13 cellular contexts compared by ENCODE assay signal in genomic region chr12:108823804-108824203, GRCh38. TPM values are rescaled to one million over a fixed set of nuclear protein-coding genes. Genes with fewer than 3 reads are reported as not detected.
DNase-seq lines count a peak whose midpoint lies in the region; ATAC-seq and TF ChIP-seq lines count a peak whose summit lies in the region.
"Had no signal": no experiment of that assay in that cellular context is flagged by ENCODE, and none has a peak within 500 bp of the region (broad histone marks: within the 10 kb centered on the region; RNA-seq: fewer than 3 reads in every experiment).

No MANE protein-coding gene starts in this region.

- H2AFZ ChIP-seq in ACC112 (ENCODE audit: low read length, unreplicated experiment): no peak overlapping the region

- H3K9me3 Mint-ChIP-seq in osteocyte (ENCODE audit: unreplicated experiment): no peaks in the 10 kb centered on the region
- H3K9me3 Mint-ChIP-seq: activated naive CD4-positive, alpha-beta T cell treated with anti-CD3 and anti-CD28 coated beads for 36 hours; CD4-positive, CD25-positive, alpha-beta regulatory T cell had no signal

- H3K4me3 Mint-ChIP-seq in osteocyte (ENCODE audit: unreplicated experiment): peak overlapping the region; percentile 32
- H3K4me3 Mint-ChIP-seq: activated naive CD4-positive, alpha-beta T cell treated with anti-CD3 and anti-CD28 coated beads for 36 hours had no signal

- no peak for TF ChIP-seq POLR2A in erythroblast (IDR thresholded peaks at IDR 0.05; ENCODE audit: low read length)

- DNase-seq in NCI-H69 (lab: John Stamatoyannopoulos, UW) (peak; percentile 86), erythroblast (lab: John Stamatoyannopoulos, UW) (peak; percentile 18 to 23), osteocyte (ENCODE audit: extremely low spot score, unreplicated experiment) (no peak), cerebellar cortex (ENCODE audit: low spot score) (no peak), posterior cingulate gyrus (no peak)
- DNase-seq: activated CD4-positive, CD25-positive, alpha-beta regulatory T cell; activated naive CD4-positive, alpha-beta T cell treated with anti-CD3 and anti-CD28 coated beads for 36 hours; CD4-positive, CD25-positive, alpha-beta regulatory T cell; NCI-H187 had no signal

- H3K27ac ChIP-seq in ACC112 (ENCODE audit: low read depth, low read length): peak overlapping the region; percentile 99

- H3K27ac Mint-ChIP-seq in osteocyte (ENCODE audit: unreplicated experiment): peak overlapping the region; percentile 93
- H3K27ac Mint-ChIP-seq: activated naive CD4-positive, alpha-beta T cell treated with anti-CD3 and anti-CD28 coated beads for 36 hours; CD4-positive, CD25-positive, alpha-beta regulatory T cell had no signal

- H3K36me3 Mint-ChIP-seq in osteocyte (ENCODE audit: unreplicated experiment): peaks cover 37% of the 10 kb centered on the region

- no peak for ATAC-seq in HG03196 (IDR thresholded peaks at IDR 0.05; ENCODE audit: unreplicated experiment)
- ATAC-seq in activated CD4-positive, CD25-positive, alpha-beta regulatory T cell treated with anti-CD3 and anti-CD28 coated beads, Interleukin-2, amount 50 U/mL, for 24 hours: no peak
- ATAC-seq: sciatic nerve had no signal

- H3K79me2 ChIP-seq in ACC112 (ENCODE audit: control insufficient read depth, insufficient read depth, low read length, unreplicated experiment): peaks cover 91% of the 10 kb centered on the region

- 0 out of 2 replicates have a peak overlapping the region, but pooled peaks have one; percentile 5 for H3K4me3 ChIP-seq in ACC112 (ENCODE audit: low read depth, low read length)

- H3K4me1 ChIP-seq in ACC112 (ENCODE audit: control insufficient read depth, insufficient read depth, low read length, unreplicated experiment): peaks cover 75% of the 10 kb centered on the region

- no peak for TF ChIP-seq CTCF in osteocyte (IDR thresholded peaks at IDR 0.05)

- peaks cover 47% of the 10 kb centered on the region; the same call in 1 of the 2 replicates for H3K36me3 ChIP-seq in ACC112 (ENCODE audit: insufficient read depth, low read length)

- H3K27me3 ChIP-seq in ACC112 (ENCODE audit: insufficient read depth, low read length): no peaks in the 10 kb centered on the region

- no peaks in the 10 kb centered on the region for H3K27me3 Mint-ChIP-seq in osteocyte (ENCODE audit: unreplicated experiment)
- H3K27me3 Mint-ChIP-seq: CD4-positive, CD25-positive, alpha-beta regulatory T cell had no signal

- H3K4me1 Mint-ChIP-seq in osteocyte (ENCODE audit: unreplicated experiment): peaks cover 88% of the 10 kb centered on the region

- intact Hi-C loops in posterior cingulate gyrus (cut with DNase I): loop anchor here (10.0 kb wide), 1 partner anchor 271 kb away; the partner anchor contains the start of genes ALKBH2 and UNG

RNA-seq across cellular contexts. Expression of gene SSH1, which starts 33.6 kb away (rescaled TPM):
- total RNA-seq in osteocyte: 96.9 and 109 TPM in 2 replicates

RNA-seq across cellular contexts. Expression of gene DAO, which starts 56.1 kb away (rescaled TPM):
- not detected in 2 replicates for total RNA-seq in osteocyte
- total RNA-seq: activated naive CD4-positive, alpha-beta T cell treated with anti-CD3 and anti-CD28 coated beads for 36 hours; CD4-positive, CD25-positive, alpha-beta regulatory T cell; sciatic nerve had no signal

Comparison
In these comparisons a context has a peak if more than half of its experiments do, and no peak if none do; other contexts are left out.
1. DNase-seq: peak in NCI-H69 (single experiment) and erythroblast (2 of 2); none in osteocyte (single experiment), cerebellar cortex (single experiment) and posterior cingulate gyrus (0 of 10).